Comparison of ENCODE assay signal across 1 cellular context in genomic region chr10:29734640-29734979, GRCh38.
TF ChIP-seq lines count a peak whose summit lies in the region.

No MANE protein-coding gene starts in this region.

TF ChIP-seq in GM23338, 12 proteins besides CTCF, POLR2A, EP300 and RAD21 (continued from another document):
- TF ChIP-seq REST (IDR thresholded peaks at IDR 0.05; ENCODE audit: unreplicated experiment) (no peak), EZH2 (IDR thresholded peaks at IDR 0.05; ENCODE audit: low read depth, unreplicated experiment) (no peak), EZH2phosphoT487 (IDR thresholded peaks at IDR 0.05; ENCODE audit: unreplicated experiment) (no peak), POLR2AphosphoS5 (IDR thresholded peaks at IDR 0.05; ENCODE audit: low read depth) (no peak)
